ENCODE assay signal across 8 cellular contexts in the genomic region with DNA sequence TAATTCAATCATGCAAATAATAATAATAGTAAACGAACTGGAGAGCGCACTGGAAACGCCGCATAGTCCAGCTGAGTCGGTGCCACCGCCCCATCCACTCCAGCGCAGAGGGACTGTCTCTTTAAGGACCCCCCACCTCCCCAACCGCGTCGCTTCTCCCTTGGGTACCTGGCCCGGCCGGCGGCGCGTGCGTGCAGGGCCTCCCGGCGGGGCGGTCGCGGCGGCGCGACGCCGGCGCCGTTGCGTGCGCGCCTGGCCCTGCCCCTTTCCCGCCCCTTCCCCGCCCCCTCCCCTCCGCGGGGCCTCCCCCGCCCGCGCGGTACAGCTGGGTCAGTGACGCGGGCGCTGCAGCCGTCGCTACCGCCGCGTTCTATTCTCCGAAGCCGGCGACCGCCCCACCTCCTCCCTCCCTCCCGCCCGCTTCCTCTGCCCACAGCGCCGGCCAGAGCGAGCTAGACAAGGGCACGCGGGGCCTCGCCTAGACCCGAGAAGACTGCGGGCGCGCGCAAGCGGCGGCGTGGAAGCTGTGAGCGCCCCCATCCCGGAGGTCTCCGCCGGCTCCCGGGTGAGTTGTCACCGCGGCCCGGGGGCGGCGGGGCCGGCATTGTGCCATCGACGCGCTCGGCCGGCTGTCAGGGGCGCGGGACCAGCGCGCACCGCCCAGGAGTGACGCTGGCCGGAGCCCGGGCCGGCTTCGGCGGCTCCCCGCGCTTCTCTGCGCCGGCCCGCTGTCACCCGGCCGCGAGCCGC. TPM values are rescaled to one million over a fixed set of nuclear protein-coding genes. Genes with fewer than 3 reads are reported as not detected.
DNase-seq lines count a peak whose midpoint lies in the region; ATAC-seq and TF ChIP-seq lines count a peak whose summit lies in the region.

A gene with protein sequence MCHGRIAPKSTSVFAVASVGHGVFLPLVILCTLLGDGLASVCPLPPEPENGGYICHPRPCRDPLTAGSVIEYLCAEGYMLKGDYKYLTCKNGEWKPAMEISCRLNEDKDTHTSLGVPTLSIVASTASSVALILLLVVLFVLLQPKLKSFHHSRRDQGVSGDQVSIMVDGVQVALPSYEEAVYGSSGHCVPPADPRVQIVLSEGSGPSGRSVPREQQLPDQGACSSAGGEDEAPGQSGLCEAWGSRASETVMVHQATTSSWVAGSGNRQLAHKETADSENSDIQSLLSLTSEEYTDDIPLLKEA (plus strand): TSS at position 333 of the 750 bp plus-strand sequence. CDS start 46,997 bp downstream, outside the sequence.

- H3K27me3 Mint-ChIP-seq in activated CD4-positive, alpha-beta T cell treated with anti-CD3 and anti-CD28 coated beads, Interleukin-2, amount 10 ng/mL, durations not matched to agents 24 days and 14 days, result no peaks in the 10 kb centered on the region

- H3K4me3 Mint-ChIP-seq in activated CD4-positive, alpha-beta T cell treated with anti-CD3 and anti-CD28 coated beads, Interleukin-2, amount 10 ng/mL, durations not matched to agents 24 days and 14 days, result peak within 1 kb of the TSS; percentile 95

- peak; percentile 52 for ATAC-seq in HG03442 (IDR thresholded peaks at IDR 0.05; ENCODE audit: unreplicated experiment)
- peak; percentile 72 for ATAC-seq in left colon

- no peaks in the 10 kb centered on the region for H3K9me3 Mint-ChIP-seq in activated CD4-positive, alpha-beta T cell treated with anti-CD3 and anti-CD28 coated beads, Interleukin-2, amount 10 ng/mL, durations not matched to agents 24 days and 14 days

- H3K4me3 ChIP-seq in AG10803 (ENCODE audit: low read length) (peak within 1 kb of the TSS; percentile 72), colonic mucosa (peak within 1 kb of the TSS; percentile 69)

- H3K9ac ChIP-seq in colonic mucosa (ENCODE audit: low read depth in 2 of 2, low read length in 2 of 2), result peak within 1 kb of the TSS; percentile 98

- H3K27ac ChIP-seq in colonic mucosa, result peak within 1 kb of the TSS; percentile 93

- no peaks in the 10 kb centered on the region for H3K36me3 ChIP-seq in colonic mucosa

- H3K36me3 Mint-ChIP-seq in activated CD4-positive, alpha-beta T cell treated with anti-CD3 and anti-CD28 coated beads, Interleukin-2, amount 10 ng/mL, durations not matched to agents 24 days and 14 days (ENCODE audit: low read depth), result peaks cover 27% of the 10 kb centered on the region

- TF ChIP-seq CTCF in AG10803 (conservative IDR thresholded peaks at IDR 0.05; ENCODE audit: low read length), result no peak
- TF ChIP-seq CTCF in colonic mucosa (IDR thresholded peaks at IDR 0.05), result no peak

- H3K27ac Mint-ChIP-seq in activated CD4-positive, alpha-beta T cell treated with anti-CD3 and anti-CD28 coated beads, Interleukin-2, amount 10 ng/mL, durations not matched to agents 24 days and 14 days, result peak within 1 kb of the TSS; percentile 97

- H3K27me3 ChIP-seq in colonic mucosa, result no peaks in the 10 kb centered on the region

- H3K4me1 Mint-ChIP-seq in activated CD4-positive, alpha-beta T cell treated with anti-CD3 and anti-CD28 coated beads, Interleukin-2, amount 10 ng/mL, durations not matched to agents 24 days and 14 days, result peaks cover 65% of the 10 kb centered on the region

- no peaks in the 10 kb centered on the region for H3K9me3 ChIP-seq in colonic mucosa

- intact Hi-C loops in activated CD4-positive, alpha-beta T cell treated with anti-CD3 and anti-CD28 coated beads, Interleukin-2, amount 10 ng/mL, durations not matched to agents 24 days and 14 days (cut with micrococcal nuclease), result loop anchor here (1.0 to 10.0 kb wide), 9 partner anchors 13 to 1399 kb away; a partner anchor contains a TSS
- intact Hi-C loops in colonic mucosa (cut with DNase I), result no loop called here
- intact Hi-C loops in left colon (cut with DNase I, micrococcal nuclease), result no loop called here

- DNase-seq in AG10803 (ENCODE audit: low read depth), result peak; percentile 87
- DNase-seq in GM19238 (ENCODE audit: insufficient read length, low spot score), result peak; percentile 85
- peak; percentile 83 for DNase-seq in NCI-H524 treated with DMSO at 0.1 percent for 48 hours (lab: John Stamatoyannopoulos, UW)
- DNase-seq in activated CD4-positive, alpha-beta T cell treated with anti-CD3 and anti-CD28 coated beads, Interleukin-2, amount 10 ng/mL, durations not matched to agents 24 days and 14 days, result peak; percentile 96
- DNase-seq in colonic mucosa, result peak; percentile 88
- DNase-seq in left colon, result peak; percentile 93
- DNase-seq in stimulated activated CD4-positive, alpha-beta T cell treated with anti-CD3 and anti-CD28 coated beads, Interleukin-1b, Interleukin-23, amount 100 ng/mL, for 48 hours, result peak; percentile 89

- H3K4me1 ChIP-seq in colonic mucosa, result peaks cover 4% of the 10 kb centered on the region

RNA-seq across cellular contexts. Expression of the gene that starts here (rescaled TPM):
- total RNA-seq in activated CD4-positive, alpha-beta T cell treated with anti-CD3 and anti-CD28 coated beads, Interleukin-2, amount 10 ng/mL, durations not matched to agents 24 days and 14 days, result 73.4 and 78.9 TPM in 2 replicates
- total RNA-seq in colonic mucosa, result 10 to 100 TPM; 27.3 to 70.3 TPM
- total RNA-seq in left colon, result 10 to 100 TPM; 73.8 to 98.9 TPM

Comparison
In these comparisons a context has a peak if more than half of its experiments do, and no peak if none do; other contexts are left out.
1. Peak in every context shown above with its lines: DNase-seq, ATAC-seq, H3K4me3 ChIP-seq and H3K27ac ChIP-seq.